Comparison of ENCODE assay signal across 7 cellular contexts in genomic region chr6:169891846-169892245, GRCh38.
"Had no signal": no experiment of that assay in that cellular context is flagged by ENCODE, and none has a peak within 500 bp of the region (broad histone marks: within the 10 kb centered on the region; RNA-seq: fewer than 3 reads in every experiment).

No MANE protein-coding gene starts in this region.

- H3K4me3 ChIP-seq: GM23248, HAP-1, K562 had no signal

- ATAC-seq: HCT116, K562 had no signal

- H3K9me3 ChIP-seq: HAP-1 had no signal

- DNase-seq: GM23248, GOT3, H7, IMR-90 had no signal

- H3K36me3 ChIP-seq: HAP-1 had no signal
